ENCODE assay signal across 24 cellular contexts in the genomic region with DNA sequence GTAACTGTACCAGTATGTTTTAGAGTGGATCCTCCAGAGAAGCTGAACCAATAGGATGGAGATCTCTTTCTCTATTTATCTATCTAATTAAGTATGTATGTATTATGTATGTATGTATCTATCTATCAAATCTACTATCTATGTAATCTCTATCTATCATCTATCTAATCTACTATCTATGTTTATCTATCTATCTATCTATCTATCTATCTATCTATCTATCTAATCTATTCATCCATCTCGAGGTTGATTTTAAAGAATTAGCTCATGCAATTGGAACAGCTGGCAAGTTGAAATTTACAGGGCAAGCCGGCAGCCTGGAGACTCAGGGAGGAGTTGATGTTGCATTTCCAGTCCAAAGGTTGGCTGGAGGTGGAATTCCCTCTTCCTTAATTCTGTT.
DNase-seq lines count a peak whose midpoint lies in the region; ATAC-seq and TF ChIP-seq lines count a peak whose summit lies in the region.
"Had no signal": no experiment of that assay in that cellular context is flagged by ENCODE, and none has a peak within 500 bp of the region (broad histone marks: within the 10 kb centered on the region; RNA-seq: fewer than 3 reads in every experiment).

No MANE protein-coding gene starts in this region.

- H3K36me3 ChIP-seq in esophagus muscularis mucosa (no peaks in the 10 kb centered on the region), smooth muscle cell (ENCODE audit: low read depth) (no peaks in the 10 kb centered on the region)
- H3K36me3 ChIP-seq: BE2C, BLaER1 had no signal

- no peaks in the 10 kb centered on the region for H3F3A ChIP-seq in smooth muscle cell (ENCODE audit: low read depth)

- H3K27me3 ChIP-seq in esophagus muscularis mucosa, result peaks cover 0 to 6% (median 0%) of the 10 kb centered on the region in 4 donors
- H3K27me3 ChIP-seq in smooth muscle cell (ENCODE audit: low read depth), result no peaks in the 10 kb centered on the region
- H3K27me3 ChIP-seq: BE2C, BLaER1 had no signal

- H2AFZ ChIP-seq in smooth muscle cell (ENCODE audit: low read depth), result no peak overlapping the region

- no peak for ATAC-seq in stimulated activated effector memory CD8-positive, alpha-beta T cell treated with anti-CD3 and anti-CD28 coated beads, Interleukin-12 subunit alpha, Interleukin-12 subunit beta, amount 100 ng/mL, for 72 hours
- ATAC-seq in GM18858 (IDR thresholded peaks at IDR 0.05; ENCODE audit: unreplicated experiment), result no peak
- ATAC-seq: GM12878 had no signal

- WGBS in esophagus muscularis mucosa, result 87% methylated on average over 2 of the region's 2 CpGs
- 87% methylated on average over 2 of the region's 2 CpGs for WGBS in smooth muscle cell (ENCODE audit: low lambda C conversion rate)

- TF ChIP-seq POLR2A in esophagus muscularis mucosa (IDR thresholded peaks at IDR 0.05; ENCODE audit: low read depth), result no peak

- intact Hi-C loops in esophagus muscularis mucosa (cut with DNase I), result no loop called here

- no peak overlapping the region for H3K9ac ChIP-seq in smooth muscle cell (ENCODE audit: low read depth)
- H3K9ac ChIP-seq: BLaER1 had no signal

- no peaks in the 10 kb centered on the region for H4K20me1 ChIP-seq in smooth muscle cell (ENCODE audit: low read depth)
- H4K20me1 ChIP-seq: BLaER1 had no signal

- H3K4me2 ChIP-seq in smooth muscle cell, result no peak overlapping the region
- H3K4me2 ChIP-seq: BLaER1 had no signal

- H3K4me3 Mint-ChIP-seq in neural crest cell, result peak overlapping the region; percentile 31
- no peak overlapping the region for H3K4me3 Mint-ChIP-seq in stimulated activated effector memory CD8-positive, alpha-beta T cell treated with anti-CD3 and anti-CD28 coated beads, Interleukin-12 subunit alpha, Interleukin-12 subunit beta, amount 100 ng/mL, for 72 hours
- H3K4me3 Mint-ChIP-seq: CD14-positive monocyte; CD4-positive, alpha-beta memory T cell; CD4-positive, CD25-positive, alpha-beta regulatory T cell; CD8-positive, alpha-beta memory T cell had no signal

- H3K36me3 Mint-ChIP-seq in neural crest cell (ENCODE audit: low read depth), result peaks cover 5% of the 10 kb centered on the region
- no peaks in the 10 kb centered on the region for H3K36me3 Mint-ChIP-seq in stimulated activated effector memory CD8-positive, alpha-beta T cell treated with anti-CD3 and anti-CD28 coated beads, Interleukin-12 subunit alpha, Interleukin-12 subunit beta, amount 100 ng/mL, for 72 hours
- H3K36me3 Mint-ChIP-seq: CD14-positive monocyte; CD4-positive, alpha-beta memory T cell; CD4-positive, CD25-positive, alpha-beta regulatory T cell; CD8-positive, alpha-beta memory T cell had no signal

- H3K4me3 ChIP-seq in esophagus muscularis mucosa (no peak overlapping the region), smooth muscle cell (no peak overlapping the region)
- H3K4me3 ChIP-seq: BLaER1, GM12878 had no signal

- H3K79me2 ChIP-seq in smooth muscle cell (ENCODE audit: low read depth), result no peaks in the 10 kb centered on the region

- peaks cover 21% of the 10 kb centered on the region for H3K4me1 Mint-ChIP-seq in neural crest cell
- H3K4me1 Mint-ChIP-seq in stimulated activated effector memory CD8-positive, alpha-beta T cell treated with anti-CD3 and anti-CD28 coated beads, Interleukin-12 subunit alpha, Interleukin-12 subunit beta, amount 100 ng/mL, for 72 hours, result no peaks in the 10 kb centered on the region
- H3K4me1 Mint-ChIP-seq: CD8-positive, alpha-beta memory T cell had no signal

- no peaks in the 10 kb centered on the region for H3K9me3 ChIP-seq in esophagus muscularis mucosa
- no peaks in the 10 kb centered on the region for H3K9me3 ChIP-seq in smooth muscle cell (replicated peaks; ENCODE audit: low read depth)
- H3K9me3 ChIP-seq: BE2C had no signal

- H3K9me3 Mint-ChIP-seq in neural crest cell, result peaks cover 11% of the 10 kb centered on the region
- no peaks in the 10 kb centered on the region for H3K9me3 Mint-ChIP-seq in stimulated activated effector memory CD8-positive, alpha-beta T cell treated with anti-CD3 and anti-CD28 coated beads, Interleukin-12 subunit alpha, Interleukin-12 subunit beta, amount 100 ng/mL, for 72 hours

- TF ChIP-seq CTCF in esophagus muscularis mucosa (IDR thresholded peaks at IDR 0.05) (no peak), neural crest cell (conservative IDR thresholded peaks at IDR 0.05) (no peak), smooth muscle cell (IDR thresholded peaks at IDR 0.05; ENCODE audit: borderline replicate concordance, insufficient read depth, poor library complexity, severe bottlenecking) (no peak)

- no peak overlapping the region for H3K27ac Mint-ChIP-seq in neural crest cell (ENCODE audit: unreplicated experiment)
- H3K27ac Mint-ChIP-seq in stimulated activated effector memory CD8-positive, alpha-beta T cell treated with anti-CD3 and anti-CD28 coated beads, Interleukin-12 subunit alpha, Interleukin-12 subunit beta, amount 100 ng/mL, for 72 hours, result peak overlapping the region; percentile 12
- H3K27ac Mint-ChIP-seq: CD14-positive monocyte; CD4-positive, CD25-positive, alpha-beta regulatory T cell; CD8-positive, alpha-beta memory T cell had no signal

- H3K4me1 ChIP-seq in esophagus muscularis mucosa (peaks cover 0 to 3% (median 0%) of the 10 kb centered on the region in 4 donors), smooth muscle cell (ENCODE audit: low read depth) (no peaks in the 10 kb centered on the region)

- no peaks in the 10 kb centered on the region for H3K27me3 Mint-ChIP-seq in neural crest cell (ENCODE audit: low read depth)
- H3K27me3 Mint-ChIP-seq: CD4-positive, alpha-beta memory T cell; CD8-positive, alpha-beta memory T cell had no signal

- DNase-seq in esophagus muscularis mucosa (ENCODE audit: extremely low spot score) (peak; percentile 47), neural crest cell (ENCODE audit: low read depth, low spot score) (no peak), smooth muscle cell (lab: John Stamatoyannopoulos, UW; ENCODE audit: unreplicated experiment) (no peak)
- DNase-seq in stimulated activated effector memory CD8-positive, alpha-beta T cell treated with anti-CD3 and anti-CD28 coated beads, Interleukin-12 subunit alpha, Interleukin-12 subunit beta, amount 100 ng/mL, for 72 hours (ENCODE audit: low spot score in 2 of 2), result no peak
- no peak for DNase-seq in central memory CD4-positive, alpha-beta T cell
- DNase-seq: 8988T; ACHN; BE2C; C1 segment of cervical spinal cord; CD4-positive, alpha-beta memory T cell; CD4-positive, CD25-positive, alpha-beta regulatory T cell; CD8-positive, alpha-beta memory T cell; COR-L47; DMS 273 treated with DMSO at 0.1 percent for 48 hours; DMS153; DMS53; DMS79; DND-41; EL; GDM1 had no signal

- no peak for TF ChIP-seq EP300 in esophagus muscularis mucosa (IDR thresholded peaks at IDR 0.05)

- H3K27ac ChIP-seq in esophagus muscularis mucosa (replicated peaks in 1 of 4), result no peak overlapping the region
- H3K27ac ChIP-seq in smooth muscle cell (ENCODE audit: low read depth), result no peak overlapping the region
- H3K27ac ChIP-seq: BLaER1 had no signal
